Comparison of ENCODE assay signal across 20 cellular contexts in the genomic region with DNA sequence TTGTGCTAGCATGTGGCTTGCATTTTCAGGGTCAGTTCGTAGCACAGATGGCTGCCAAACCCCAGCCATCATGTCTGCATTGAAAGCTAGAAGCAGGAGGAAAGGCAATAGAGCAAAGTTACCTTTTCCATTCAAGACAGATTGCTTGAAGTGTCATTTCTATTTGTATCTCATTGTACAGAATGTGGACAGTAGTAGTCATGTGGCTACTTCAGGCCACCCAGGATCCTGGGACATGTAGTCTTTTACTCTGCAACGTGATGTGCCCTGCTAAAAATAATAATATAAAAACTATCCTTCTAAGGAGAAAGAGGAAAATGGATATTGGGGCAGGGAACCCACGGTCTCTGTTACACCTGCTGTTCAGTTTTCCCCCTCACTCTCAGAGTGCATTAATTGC.
DNase-seq lines count a peak whose midpoint lies in the region; ATAC-seq, FAIRE-seq and TF ChIP-seq lines count a peak whose summit lies in the region.
"Had no signal": no experiment of that assay in that cellular context is flagged by ENCODE, and none has a peak within 500 bp of the region (broad histone marks: within the 10 kb centered on the region; RNA-seq: fewer than 3 reads in every experiment).

No MANE protein-coding gene starts in this region.

- H3K9me3 Mint-ChIP-seq in WTC11: no peaks in the 10 kb centered on the region
- H3K9me3 Mint-ChIP-seq in neural crest cell: peaks cover 11% of the 10 kb centered on the region
- H3K9me3 Mint-ChIP-seq: CD4-positive, alpha-beta T cell had no signal

- no peak for TF ChIP-seq CTCF in WTC11 (IDR thresholded peaks at IDR 0.05)
- no peak for TF ChIP-seq CTCF in K562 (IDR thresholded peaks at IDR 0.05 in 2 of 3, conservative IDR thresholded peaks at IDR 0.05 in 1 of 3; ENCODE audit: insufficient read depth in 2 of 3, low read depth in 1 of 3, low read length in 3 of 3)
- TF ChIP-seq CTCF in neural crest cell (conservative IDR thresholded peaks at IDR 0.05): no peak

- FAIRE-seq in K562 (lab: Jason Lieb, UNC): no peak
- no peak for FAIRE-seq in RCC 7860 (lab: Jason Lieb, UNC)
- FAIRE-seq: A204.1, D721Med, G401.6, GM12892, GM18507, H54 had no signal

- H3K4me3 Mint-ChIP-seq in WTC11 (no peak overlapping the region), neural crest cell (no peak overlapping the region)

- no peak for TF ChIP-seq RAD21 in K562 (CRISPR knock-in tag; conservative IDR thresholded peaks at IDR 0.05 in 1 of 2, IDR thresholded peaks at IDR 0.05 in 1 of 2)

- intact Hi-C loops in K562 (cut with micrococcal nuclease): no loop called here

- no peaks in the 10 kb centered on the region for H3K9me1 ChIP-seq in K562 (ENCODE audit: control insufficient read depth, insufficient read depth, low read length)

- no peak overlapping the region for H3K9ac ChIP-seq in K562 (ENCODE audit: insufficient read depth in 1 of 2, low read depth in 2 of 2, low read length in 2 of 2)
- H3K9ac ChIP-seq: GM23248 had no signal

- H3K27me3 Mint-ChIP-seq in WTC11 (ENCODE audit: low read depth) (no peaks in the 10 kb centered on the region), neural crest cell (ENCODE audit: low read depth) (no peaks in the 10 kb centered on the region)
- H3K27me3 Mint-ChIP-seq: CD4-positive, alpha-beta T cell had no signal

- CTCF ChIA-PET in WTC11 (lab: Charles Lee): no interaction called here
- CTCF ChIA-PET in K562 (lab: Yijun Ruan, JAX; ENCODE audit: low intra/inter-chr PET ratio): no interaction called here

- peaks cover 2% of the 10 kb centered on the region; the same call in 1 of the 3 replicates for H3K79me2 ChIP-seq in K562 (ENCODE audit: control insufficient read depth, insufficient read depth, low read length)

- H3K27me3 ChIP-seq in K562 (ENCODE audit: control insufficient read depth in 2 of 2, insufficient read depth in 2 of 2, low read length in 2 of 2): no peaks in the 10 kb centered on the region
- H3K27me3 ChIP-seq: BE2C had no signal

- no peaks in the 10 kb centered on the region for H3K4me1 ChIP-seq in K562 (replicated peaks in 1 of 2; ENCODE audit: control insufficient read depth in 2 of 2, insufficient read depth in 2 of 2, low read length in 2 of 2)
- H3K4me1 ChIP-seq: BE2C had no signal

- no peak for DNase-seq in WTC11 (ENCODE audit: low spot score)
- no peak for DNase-seq in K562 (ENCODE audit: extremely low read depth in 1 of 4, low spot score in 3 of 4)
- DNase-seq in neural crest cell (ENCODE audit: low read depth, low spot score): no peak
- no peak for DNase-seq in NCI-H1105 (lab: John Stamatoyannopoulos, UW)
- DNase-seq in RCC 7860 (ENCODE audit: low spot score): no peak
- no peak for DNase-seq in NCI-H2029 (lab: John Stamatoyannopoulos, UW)
- DNase-seq: ACHN; BE2C; Caco-2; CD4-positive, alpha-beta T cell; GM23248; HCEC 1CT had no signal

- POLR2A ChIA-PET in WTC11 (lab: Charles Lee): no interaction called here
- POLR2A ChIA-PET in K562 (lab: Yijun Ruan, JAX): no interaction called here

- no peaks in the 10 kb centered on the region for H3K9me3 ChIP-seq in K562 (replicated peaks; ENCODE audit: control insufficient read depth, insufficient read depth, low read depth, low read length)
- H3K9me3 ChIP-seq: BE2C, Caco-2 had no signal

- no peak overlapping the region for H3K4me2 ChIP-seq in K562 (ENCODE audit: insufficient read depth, low read length)

- ATAC-seq in WTC11: no peak
- no peak; the same call in 2 of the 3 replicates for ATAC-seq in K562

- WGBS in K562 (ENCODE audit: insufficient coverage, low coverage, missing lambda C conversion rate): 47% methylated on average over 3 of the region's 3 CpGs

- H3K36me3 ChIP-seq in K562 (ENCODE audit: control insufficient read depth, insufficient read depth, low read length): no peaks in the 10 kb centered on the region
- H3K36me3 ChIP-seq: BE2C had no signal

- no peak for TF ChIP-seq POLR2A in K562 (conservative IDR thresholded peaks at IDR 0.05)

- H3K36me3 Mint-ChIP-seq in WTC11 (no peaks in the 10 kb centered on the region), neural crest cell (ENCODE audit: low read depth) (peaks cover 10% of the 10 kb centered on the region)

- H4K20me1 ChIP-seq in K562 (replicated peaks; ENCODE audit: control insufficient read depth, insufficient read depth, low read length): peaks cover 5% of the 10 kb centered on the region; the same call in 1 of the 2 replicates

- no peak for TF ChIP-seq EP300 in K562 (IDR thresholded peaks at IDR 0.05; ENCODE audit: low read length)

- no TSS peak for BruUV-seq in K562 (replicated peaks; lab: Mats Ljungman, UMichigan)

- no peak overlapping the region for H3K4me3 ChIP-seq in K562
- H3K4me3 ChIP-seq: GM23248 had no signal

- H3K27ac ChIP-seq in K562 (ENCODE audit: extremely low read depth, low read depth, low read length): no peak overlapping the region
- H3K27ac ChIP-seq: C4-2B, GM23248, HL-60 had no signal

- H2AFZ ChIP-seq in K562 (ENCODE audit: low read depth, low read length): no peak overlapping the region
- H2AFZ ChIP-seq: GM23248 had no signal

- H3K4me1 Mint-ChIP-seq in WTC11: peaks cover 21% of the 10 kb centered on the region
- peaks cover 6% of the 10 kb centered on the region for H3K4me1 Mint-ChIP-seq in neural crest cell

- H3K27ac Mint-ChIP-seq in WTC11 (no peak overlapping the region; the same call in 1 of the 2 replicates), neural crest cell (ENCODE audit: unreplicated experiment) (peak overlapping the region; percentile 81)
- H3K27ac Mint-ChIP-seq: CD4-positive, alpha-beta T cell had no signal

- in situ Hi-C loops in K562 (cut with MboI): loop anchor here (25.0 kb wide), 1 partner anchor 984 kb away; no protein-coding TSS in a partner anchor

TF ChIP-seq in WTC11, 78 proteins besides CTCF, POLR2A, EP300 and RAD21:
- no peak for TF ChIP-seq HMGXB4 (CRISPR knock-in tag; IDR thresholded peaks at IDR 0.05)
- TF ChIP-seq, protein P1, sequence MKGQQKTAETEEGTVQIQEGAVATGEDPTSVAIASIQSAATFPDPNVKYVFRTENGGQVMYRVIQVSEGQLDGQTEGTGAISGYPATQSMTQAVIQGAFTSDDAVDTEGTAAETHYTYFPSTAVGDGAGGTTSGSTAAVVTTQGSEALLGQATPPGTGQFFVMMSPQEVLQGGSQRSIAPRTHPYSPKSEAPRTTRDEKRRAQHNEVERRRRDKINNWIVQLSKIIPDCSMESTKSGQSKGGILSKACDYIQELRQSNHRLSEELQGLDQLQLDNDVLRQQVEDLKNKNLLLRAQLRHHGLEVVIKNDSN (CRISPR knock-in tag; IDR thresholded peaks at IDR 0.05): 0 out of 2 replicates have a peak, but pooled peaks have one; percentile 13

TF ChIP-seq in K562, 482 proteins besides CTCF, POLR2A, EP300 and RAD21:
- no peak for TF ChIP-seq PTRF (tag; IDR thresholded peaks at IDR 0.05)
- TF ChIP-seq TARDBP (IDR thresholded peaks at IDR 0.05): no peak
- TF ChIP-seq ILF3 (IDR thresholded peaks at IDR 0.05; ENCODE audit: borderline replicate concordance): no peak
- no peak for TF ChIP-seq SOX6 (IDR thresholded peaks at IDR 0.05)
- TF ChIP-seq NR2C1 (IDR thresholded peaks at IDR 0.05): no peak
- TF ChIP-seq NR2C1 (tag; IDR thresholded peaks at IDR 0.05): 0 out of 2 replicates have a peak, but pooled peaks have one; percentile 32
